Comparison of ENCODE assay signal across 21 cellular contexts in genomic region chr17:15501282-15501681, GRCh38.
"Had no signal": no experiment of that assay in that cellular context is flagged by ENCODE, and none has a peak within 500 bp of the region (broad histone marks: within the 10 kb centered on the region; RNA-seq: fewer than 3 reads in every experiment).

No MANE protein-coding gene starts in this region.

- H3K9me3 Mint-ChIP-seq: activated naive CD4-positive, alpha-beta T cell treated with anti-CD3 and anti-CD28 coated beads, Interleukin-2, amount 50 U/mL, for 72 hours; activated T-cell treated with anti-CD3 and anti-CD28 coated beads, Interleukin-2, amount 50 U/mL, for 24 hours; dendritic cell treated with granulocyte-macrophage colony-stimulating factor and Interleukin-4, amounts not matched to agents 40 ng/mL and 50 ng/mL, for 4 days; endodermal cell; naive thymus-derived CD4-positive, alpha-beta T cell had no signal

- DNase-seq: activated CD4-positive, alpha-beta T cell treated with anti-CD3 and anti-CD28 coated beads, Interleukin-2, amount 50 U/mL, for 48 hours; activated CD4-positive, CD25-positive, alpha-beta regulatory T cell treated with anti-CD3 and anti-CD28 coated beads, Interleukin-2, amount 50 U/mL, for 72 hours; activated CD8-positive, alpha-beta memory T cell treated with anti-CD3 and anti-CD28 coated beads, Interleukin-2, amount 10 ng/mL, durations not matched to agents 7 days and 5 days; activated effector memory CD4-positive, alpha-beta T cell treated with Interleukin-2 at 50 U/mL for 16 hours; activated T-cell treated with anti-CD3 and anti-CD28 coated beads, Interleukin-2, amount 50 U/mL, for 24 hours; amygdala; brain microvascular endothelial cell; endodermal cell; left cardiac atrium; mammary epithelial cell; naive thymus-derived CD4-positive, alpha-beta T cell; occipital lobe; right lobe of liver; stimulated activated CD4-positive, alpha-beta T cell treated with anti-CD3 and anti-CD28 coated beads, Interleukin-2, amount 100 ng/mL, for 24 hours; stimulated activated naive CD4-positive, alpha-beta T cell; T-helper 9 cell had no signal

- H3K9me3 ChIP-seq: prostate gland, right lobe of liver had no signal

- H3K27ac ChIP-seq: brain microvascular endothelial cell, right lobe of liver had no signal

- H3K4me3 ChIP-seq: prostate gland, right lobe of liver had no signal

- H3K27ac Mint-ChIP-seq: activated CD8-positive, alpha-beta memory T cell treated with anti-CD3 and anti-CD28 coated beads, Interleukin-2, amount 10 ng/mL, durations not matched to agents 7 days and 5 days; activated naive CD4-positive, alpha-beta T cell treated with anti-CD3 and anti-CD28 coated beads, Interleukin-2, amount 50 U/mL, for 72 hours; activated T-cell treated with anti-CD3 and anti-CD28 coated beads, Interleukin-2, amount 50 U/mL, for 24 hours; dendritic cell treated with granulocyte-macrophage colony-stimulating factor and Interleukin-4, amounts not matched to agents 40 ng/mL and 50 ng/mL, for 4 days; endodermal cell had no signal

- H3K36me3 Mint-ChIP-seq: activated naive CD4-positive, alpha-beta T cell treated with anti-CD3 and anti-CD28 coated beads, Interleukin-2, amount 50 U/mL, for 72 hours had no signal

- FAIRE-seq: frontal cortex had no signal

- H3K4me1 ChIP-seq: prostate gland, right lobe of liver had no signal

- H3K36me3 ChIP-seq: brain microvascular endothelial cell, prostate gland, right lobe of liver had no signal

- H3K27me3 ChIP-seq: brain microvascular endothelial cell, right lobe of liver had no signal

- H3K4me3 Mint-ChIP-seq: activated CD8-positive, alpha-beta memory T cell treated with anti-CD3 and anti-CD28 coated beads, Interleukin-2, amount 10 ng/mL, durations not matched to agents 7 days and 5 days; activated T-cell treated with anti-CD3 and anti-CD28 coated beads, Interleukin-2, amount 50 U/mL, for 24 hours; dendritic cell treated with granulocyte-macrophage colony-stimulating factor and Interleukin-4, amounts not matched to agents 40 ng/mL and 50 ng/mL, for 4 days; endodermal cell; naive thymus-derived CD4-positive, alpha-beta T cell had no signal

- H3K27me3 Mint-ChIP-seq: activated CD8-positive, alpha-beta memory T cell treated with anti-CD3 and anti-CD28 coated beads, Interleukin-2, amount 10 ng/mL, durations not matched to agents 7 days and 5 days; activated T-cell treated with anti-CD3 and anti-CD28 coated beads, Interleukin-2, amount 50 U/mL, for 24 hours; naive thymus-derived CD4-positive, alpha-beta T cell had no signal

- ATAC-seq: activated CD8-positive, alpha-beta memory T cell treated with anti-CD3 and anti-CD28 coated beads, Interleukin-2, amount 10 ng/mL, durations not matched to agents 7 days and 5 days; activated naive CD4-positive, alpha-beta T cell treated with anti-CD3 and anti-CD28 coated beads, Interleukin-2, amount 50 U/mL, for 72 hours; esophagus mucosa; naive thymus-derived CD4-positive, alpha-beta T cell had no signal
